In the genomic region with DNA sequence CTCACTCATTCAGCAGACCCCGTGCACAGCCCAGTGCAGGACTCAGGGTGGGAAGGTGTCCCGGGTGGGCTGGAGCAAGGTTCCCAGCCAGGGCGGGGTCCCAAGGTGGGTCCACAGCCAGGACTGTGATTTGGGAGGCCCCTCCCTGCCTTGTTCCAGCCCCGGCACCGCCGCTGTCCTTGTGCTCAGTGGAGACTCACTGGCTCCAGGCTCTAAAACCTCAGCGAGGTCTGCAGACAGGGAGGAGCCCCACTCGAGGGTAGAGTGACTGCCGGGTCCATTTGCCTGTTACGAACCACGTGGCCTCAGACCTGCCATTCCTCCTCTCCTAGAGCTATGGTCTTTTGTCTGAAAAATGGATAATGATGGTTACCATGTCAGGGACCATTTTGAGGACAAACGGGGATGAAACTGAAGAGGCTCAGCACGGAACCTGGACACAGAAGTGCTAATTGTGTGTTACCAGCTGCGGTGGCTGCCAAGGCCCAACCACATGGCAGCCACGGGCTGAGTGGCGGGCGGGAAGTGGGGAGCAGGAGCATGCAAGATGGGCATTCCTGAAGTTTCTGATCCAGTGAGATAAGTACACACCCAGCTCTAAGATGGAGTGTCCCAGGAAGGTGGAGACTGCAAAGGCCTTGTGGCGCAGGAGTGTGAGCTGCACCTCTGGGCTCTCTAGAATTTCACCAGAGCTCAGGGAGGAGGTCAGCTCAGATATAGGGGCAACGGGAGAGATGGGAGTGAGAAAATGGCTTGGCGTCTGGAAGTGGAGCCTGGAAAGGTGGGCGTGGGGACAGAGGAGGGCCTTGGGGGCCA, we compare ENCODE assay signal across 11 cellular contexts.
DNase-seq lines count a peak whose midpoint lies in the region; ATAC-seq and TF ChIP-seq lines count a peak whose summit lies in the region.
"Had no signal": no experiment of that assay in that cellular context is flagged by ENCODE, and none has a peak within 500 bp of the region (broad histone marks: within the 10 kb centered on the region; RNA-seq: fewer than 3 reads in every experiment).

No MANE protein-coding gene starts in this region.

- peak overlapping the region; percentile 97 to 98 (median 98) for H3K4me3 Mint-ChIP-seq in T-cell

- TF ChIP-seq CTCF in GM10248 (IDR thresholded peaks at IDR 0.05; ENCODE audit: control extremely low read depth, extremely low read depth, low read depth, missing control alignments) (peak; percentile 3), colonic mucosa (IDR thresholded peaks at IDR 0.05) (no peak)

- peaks cover 25% of the 10 kb centered on the region for H3K36me3 Mint-ChIP-seq in T-cell

- H3K4me3 ChIP-seq in colonic mucosa: no peak overlapping the region
- peak overlapping the region in 3 of 7 experiments; percentile 6 to 18 (median 14) for H3K4me3 ChIP-seq in skin epidermis

- no peaks in the 10 kb centered on the region for H3K27me3 Mint-ChIP-seq in T-cell

- H3K4me1 ChIP-seq in colonic mucosa: peaks cover 25% of the 10 kb centered on the region

- no peaks in the 10 kb centered on the region for H3K9me3 Mint-ChIP-seq in T-cell

- ATAC-seq in T-cell (replicated peaks in 1 of 4): peak in 2 of 4 experiments; percentile 8 to 13
- no peak for ATAC-seq in GM21737 (IDR thresholded peaks at IDR 0.05; ENCODE audit: unreplicated experiment)
- no peak for ATAC-seq in GM21381 (IDR thresholded peaks at IDR 0.05; ENCODE audit: unreplicated experiment)

- POLR2A ChIA-PET in GM10248 (lab: Yijun Ruan, JAX) (interaction anchor here (0.5 to 1.0 kb wide), 2 partner anchors 8 to 1029 kb away, joined by 3 to 8 read pairs; no protein-coding TSS in a partner anchor), T-cell (lab: Charles Lee) (no interaction called here)

- peak overlapping the region; percentile 99 to 100 for H3K27ac Mint-ChIP-seq in T-cell

- no peaks in the 10 kb centered on the region for H3K36me3 ChIP-seq in colonic mucosa

- H3K4me1 Mint-ChIP-seq in T-cell: peaks cover 63 to 86% (median 79%) of the 10 kb centered on the region in 3 donors

- no peaks in the 10 kb centered on the region for H3K9me3 ChIP-seq in colonic mucosa

- no peaks in the 10 kb centered on the region for H3K27me3 ChIP-seq in colonic mucosa

- DNase-seq in GM10248 (ENCODE audit: extremely low spot score): no peak
- peak in 2 of 34 experiments; percentile 32 to 54 for DNase-seq in T-cell
- DNase-seq in colonic mucosa: no peak
- no peak for DNase-seq in SW480 (ENCODE audit: low spot score)
- DNase-seq in LoVo (ENCODE audit: low spot score): no peak
- DNase-seq: central memory CD4-positive, alpha-beta T cell; Kasumi-1; NK-92 treated with Interleukin-12 subunit alpha and Interleukin-12 subunit beta, amount 100 ng/mL, for 24 hours had no signal

- H3K9ac ChIP-seq in colonic mucosa (ENCODE audit: low read depth in 2 of 2, low read length in 2 of 2): no peak overlapping the region

- H3K27ac ChIP-seq in colonic mucosa: peak overlapping the region; percentile 61
- peak overlapping the region in 19 of 21 experiments; percentile 10 to 99 (median 87) for H3K27ac ChIP-seq in skin epidermis

- intact Hi-C loops in colonic mucosa (cut with DNase I): no loop called here

- CTCF ChIA-PET in GM10248 (lab: Yijun Ruan, JAX): interaction anchor here (0.8 to 2.5 kb wide), 5 partner anchors 8 to 127 kb away, joined by 3 to 17 read pairs (median 3); no protein-coding TSS in a partner anchor
- CTCF ChIA-PET in T-cell (lab: Charles Lee): interaction anchor here (0.6 to 1.3 kb wide), 2 partner anchors 9 to 17 kb away, joined by 3 to 6 read pairs; no protein-coding TSS in a partner anchor
